Comparison of ENCODE assay signal across 8 cellular contexts in genomic region chr16:24504467-24505345, GRCh38. TPM values are rescaled to one million over a fixed set of nuclear protein-coding genes. Genes with fewer than 3 reads are reported as not detected.
DNase-seq lines count a peak whose midpoint lies in the region; TF ChIP-seq lines count a peak whose summit lies in the region.

No MANE protein-coding gene starts in this region.

- DNase-seq in NCI-H187 (lab: John Stamatoyannopoulos, UW) (peak; percentile 7 to 26), NCI-H187 treated with DMSO at 0.1 percent for 48 hours (lab: John Stamatoyannopoulos, UW) (no peak), HuH-7.5 (ENCODE audit: low spot score) (peak; percentile 41), RPMI7951 (ENCODE audit: low read depth) (peak; percentile 63), foreskin melanocyte (peak; percentile 58), ureter (ENCODE audit: low spot score) (peak; percentile 56)
- peak; percentile 42 for DNase-seq in activated T-helper 2 cell treated with anti-CD3 and anti-CD28 coated beads, Interferon-gamma antibody, Interleukin-2, Interleukin-4, amounts not matched to agents 10 μg/mL and 5 μg/mL and 100 μg/mL, durations not matched to agents 14 hours and 24 hours and 36 hours (ENCODE audit: low spot score)

- H3K27ac ChIP-seq in parathyroid adenoma: no peak overlapping the region

- no peaks in the 10 kb centered on the region for H3K79me2 ChIP-seq in parathyroid adenoma

- H3K4me1 Mint-ChIP-seq in activated T-helper 2 cell treated with anti-CD3 and anti-CD28 coated beads, Interferon-gamma antibody, Interleukin-2, Interleukin-4, amounts not matched to agents 10 μg/mL and 5 μg/mL and 100 μg/mL, durations not matched to agents 14 hours and 24 hours and 36 hours (ENCODE audit: low read depth): no peaks in the 10 kb centered on the region

- H3K27me3 Mint-ChIP-seq in activated T-helper 2 cell treated with anti-CD3 and anti-CD28 coated beads, Interferon-gamma antibody, Interleukin-2, Interleukin-4, amounts not matched to agents 10 μg/mL and 5 μg/mL and 100 μg/mL, durations not matched to agents 14 hours and 24 hours and 36 hours (ENCODE audit: low read depth): peaks cover 6% of the 10 kb centered on the region

- intact Hi-C loops in activated T-helper 2 cell treated with anti-CD3 and anti-CD28 coated beads, Interferon-gamma antibody, Interleukin-2, Interleukin-4, amounts not matched to agents 10 μg/mL and 5 μg/mL and 100 μg/mL, durations not matched to agents 14 hours and 24 hours and 36 hours (cut with micrococcal nuclease): loop anchor here (1.0 to 10.0 kb wide), 2 partner anchors 462 to 700 kb away; no protein-coding TSS in a partner anchor

- no peak overlapping the region for H3K4me3 ChIP-seq in parathyroid adenoma (ENCODE audit: low read depth, low read length)

- H2AFZ ChIP-seq in parathyroid adenoma: peak overlapping the region; percentile 23

- H3K36me3 Mint-ChIP-seq in activated T-helper 2 cell treated with anti-CD3 and anti-CD28 coated beads, Interferon-gamma antibody, Interleukin-2, Interleukin-4, amounts not matched to agents 10 μg/mL and 5 μg/mL and 100 μg/mL, durations not matched to agents 14 hours and 24 hours and 36 hours (ENCODE audit: low read depth): no peaks in the 10 kb centered on the region

- TF ChIP-seq CTCF in parathyroid adenoma (IDR thresholded peaks at IDR 0.05): peak; percentile 72

- no peak overlapping the region for H3K4me2 ChIP-seq in parathyroid adenoma (ENCODE audit: low read length)

- no peaks in the 10 kb centered on the region for H3K9me3 Mint-ChIP-seq in activated T-helper 2 cell treated with anti-CD3 and anti-CD28 coated beads, Interferon-gamma antibody, Interleukin-2, Interleukin-4, amounts not matched to agents 10 μg/mL and 5 μg/mL and 100 μg/mL, durations not matched to agents 14 hours and 24 hours and 36 hours

- H3K27me3 ChIP-seq in parathyroid adenoma (ENCODE audit: control insufficient read depth, insufficient read depth, low read length): no peaks in the 10 kb centered on the region

- H3K4me1 ChIP-seq in parathyroid adenoma: no peaks in the 10 kb centered on the region

- no peak overlapping the region for H3K27ac Mint-ChIP-seq in activated T-helper 2 cell treated with anti-CD3 and anti-CD28 coated beads, Interferon-gamma antibody, Interleukin-2, Interleukin-4, amounts not matched to agents 10 μg/mL and 5 μg/mL and 100 μg/mL, durations not matched to agents 14 hours and 24 hours and 36 hours

- no peak overlapping the region for H3K4me3 Mint-ChIP-seq in activated T-helper 2 cell treated with anti-CD3 and anti-CD28 coated beads, Interferon-gamma antibody, Interleukin-2, Interleukin-4, amounts not matched to agents 10 μg/mL and 5 μg/mL and 100 μg/mL, durations not matched to agents 14 hours and 24 hours and 36 hours (ENCODE audit: low read depth)

- no peaks in the 10 kb centered on the region for H3K36me3 ChIP-seq in parathyroid adenoma (ENCODE audit: control insufficient read depth, insufficient read depth, low read length)

- H3K9me3 ChIP-seq in parathyroid adenoma (ENCODE audit: control insufficient read depth, low read length): no peaks in the 10 kb centered on the region

- no peak overlapping the region for H3K9ac ChIP-seq in parathyroid adenoma

RNA-seq across cellular contexts. Expression of gene RBBP6, which starts 34.7 kb away (rescaled TPM):
- total RNA-seq in RPMI7951 (2014; rRNA removed; shearing (Covaris generic)): 18.1 and 22.7 TPM in 2 replicates
- total RNA-seq in activated T-helper 2 cell treated with anti-CD3 and anti-CD28 coated beads, Interferon-gamma antibody, Interleukin-2, Interleukin-4, amounts not matched to agents 10 μg/mL and 5 μg/mL and 100 μg/mL, durations not matched to agents 14 hours and 24 hours and 36 hours: 63.8 and 65.4 TPM in 2 replicates
- total RNA-seq in ureter: 56.1 TPM
